ENCODE assay signal across 8 cellular contexts in the genomic region with DNA sequence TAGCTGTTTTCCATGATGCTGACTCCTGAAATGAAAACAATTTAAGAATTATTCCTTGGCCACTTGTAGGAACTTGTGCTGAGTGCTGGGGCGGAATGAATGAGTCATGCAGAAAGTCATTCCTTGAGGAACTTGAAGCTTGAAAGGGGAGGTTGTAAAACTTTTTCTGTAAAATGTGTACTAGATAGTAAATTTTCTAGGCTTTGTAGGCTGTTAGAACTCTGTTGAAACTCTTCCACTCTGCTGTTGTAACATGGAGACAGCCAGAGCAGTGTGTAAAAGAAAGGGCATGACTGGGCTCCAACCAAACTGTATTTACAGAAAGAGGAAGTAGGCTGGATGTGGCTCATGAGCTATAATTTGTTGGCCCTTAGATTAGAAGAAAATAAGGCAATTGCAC. TPM values are rescaled to one million over a fixed set of nuclear protein-coding genes. Genes with fewer than 3 reads are reported as not detected.
DNase-seq lines count a peak whose midpoint lies in the region; ATAC-seq, FAIRE-seq and TF ChIP-seq lines count a peak whose summit lies in the region.
"Had no signal": no experiment of that assay in that cellular context is flagged by ENCODE, and none has a peak within 500 bp of the region (broad histone marks: within the 10 kb centered on the region; RNA-seq: fewer than 3 reads in every experiment).

No MANE protein-coding gene starts in this region.

- peak; percentile 7 for DNase-seq in GM20000 (ENCODE audit: low spot score)
- peak; percentile 100 for DNase-seq in NOMO-1 treated with DMSO at 0.1 percent for 48 hours (lab: John Stamatoyannopoulos, UW; ENCODE audit: unreplicated experiment)
- DNase-seq in myocyte (ENCODE audit: low read depth): peak; percentile 56
- no peak for DNase-seq in middle frontal gyrus (ENCODE audit: extremely low spot score, low spot score)
- DNase-seq in GM19239 (ENCODE audit: insufficient read length, low spot score): no peak

- FAIRE-seq in endometrium (lab: Jason Lieb, UNC): peak; percentile 95
- no peak for FAIRE-seq in GM19239 (lab: Jason Lieb, UNC)

- no peak for TF ChIP-seq CTCF in GM20000 (IDR thresholded peaks at IDR 0.05; ENCODE audit: extremely low read depth, missing control alignments)

- no peak for ATAC-seq in HG03095 (IDR thresholded peaks at IDR 0.05; ENCODE audit: unreplicated experiment)

RNA-seq across cellular contexts. Expression of a gene that starts 46.1 kb away (rescaled TPM):
- total RNA-seq in myocyte: 0.11 TPM in 1 of 2 replicates, not detected in the other
- 0.08 TPM for polyA plus RNA-seq in myocyte (2012)
- total RNA-seq: T-helper 1 cell treated with Interleukin-12 subunit alpha and Interleukin-12 subunit beta and Interleukin-4 antibody, amounts not matched to agents 30 ng/mL and 1 ng/mL, for 36 hours had no signal

Comparison
In these comparisons a context has a peak if more than half of its experiments do, and no peak if none do; other contexts are left out.
1. DNase-seq: peak in GM20000 (single experiment), NOMO-1 treated with DMSO at 0.1 percent for 48 hours (single experiment) and myocyte (single experiment); none in middle frontal gyrus (single experiment) and GM19239 (single experiment).